In the genomic region with DNA sequence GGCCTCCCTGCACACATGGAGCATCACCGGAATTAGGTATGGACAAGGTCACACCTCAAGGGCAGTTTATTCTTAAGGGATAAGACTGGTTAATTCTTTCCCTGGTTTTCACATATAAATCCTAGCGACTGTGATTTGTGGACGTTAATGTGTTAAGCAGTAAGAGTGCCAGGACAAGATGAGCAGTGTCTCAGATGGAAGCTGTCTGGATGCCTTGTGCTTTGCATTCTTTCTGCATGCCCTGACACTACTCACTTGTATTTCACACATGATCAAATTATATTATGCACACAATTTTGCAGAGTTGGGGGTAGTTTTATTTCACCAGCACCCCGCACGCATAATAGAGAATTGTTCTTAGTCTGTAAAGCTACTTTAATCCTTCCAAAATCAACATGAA, we compare ENCODE assay signal across 1 cellular context.
TF ChIP-seq lines count a peak whose summit lies in the region.

No MANE protein-coding gene starts in this region.

TF ChIP-seq in GM23338, 12 proteins besides CTCF, POLR2A, EP300 and RAD21 (continued from another document):
- TF ChIP-seq, protein P1, sequence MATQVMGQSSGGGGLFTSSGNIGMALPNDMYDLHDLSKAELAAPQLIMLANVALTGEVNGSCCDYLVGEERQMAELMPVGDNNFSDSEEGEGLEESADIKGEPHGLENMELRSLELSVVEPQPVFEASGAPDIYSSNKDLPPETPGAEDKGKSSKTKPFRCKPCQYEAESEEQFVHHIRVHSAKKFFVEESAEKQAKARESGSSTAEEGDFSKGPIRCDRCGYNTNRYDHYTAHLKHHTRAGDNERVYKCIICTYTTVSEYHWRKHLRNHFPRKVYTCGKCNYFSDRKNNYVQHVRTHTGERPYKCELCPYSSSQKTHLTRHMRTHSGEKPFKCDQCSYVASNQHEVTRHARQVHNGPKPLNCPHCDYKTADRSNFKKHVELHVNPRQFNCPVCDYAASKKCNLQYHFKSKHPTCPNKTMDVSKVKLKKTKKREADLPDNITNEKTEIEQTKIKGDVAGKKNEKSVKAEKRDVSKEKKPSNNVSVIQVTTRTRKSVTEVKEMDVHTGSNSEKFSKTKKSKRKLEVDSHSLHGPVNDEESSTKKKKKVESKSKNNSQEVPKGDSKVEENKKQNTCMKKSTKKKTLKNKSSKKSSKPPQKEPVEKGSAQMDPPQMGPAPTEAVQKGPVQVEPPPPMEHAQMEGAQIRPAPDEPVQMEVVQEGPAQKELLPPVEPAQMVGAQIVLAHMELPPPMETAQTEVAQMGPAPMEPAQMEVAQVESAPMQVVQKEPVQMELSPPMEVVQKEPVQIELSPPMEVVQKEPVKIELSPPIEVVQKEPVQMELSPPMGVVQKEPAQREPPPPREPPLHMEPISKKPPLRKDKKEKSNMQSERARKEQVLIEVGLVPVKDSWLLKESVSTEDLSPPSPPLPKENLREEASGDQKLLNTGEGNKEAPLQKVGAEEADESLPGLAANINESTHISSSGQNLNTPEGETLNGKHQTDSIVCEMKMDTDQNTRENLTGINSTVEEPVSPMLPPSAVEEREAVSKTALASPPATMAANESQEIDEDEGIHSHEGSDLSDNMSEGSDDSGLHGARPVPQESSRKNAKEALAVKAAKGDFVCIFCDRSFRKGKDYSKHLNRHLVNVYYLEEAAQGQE (IDR thresholded peaks at IDR 0.05; ENCODE audit: unreplicated experiment) = no peak
- TF ChIP-seq JUNB (IDR thresholded peaks at IDR 0.05; ENCODE audit: unreplicated experiment) (no peak), EZH2 (IDR thresholded peaks at IDR 0.05; ENCODE audit: low read depth, unreplicated experiment) (no peak), ZNF114 (CRISPR knock-in tag; IDR thresholded peaks at IDR 0.05) (no peak), CREB1 (CRISPR knock-in tag; IDR thresholded peaks at IDR 0.05; ENCODE audit: low read depth) (no peak), EZH2phosphoT487 (IDR thresholded peaks at IDR 0.05; ENCODE audit: unreplicated experiment) (no peak), STAT1 (IDR thresholded peaks at IDR 0.05; ENCODE audit: unreplicated experiment) (no peak), POLR2AphosphoS5 (IDR thresholded peaks at IDR 0.05; ENCODE audit: low read depth) (no peak)
- TF ChIP-seq, protein P2, sequence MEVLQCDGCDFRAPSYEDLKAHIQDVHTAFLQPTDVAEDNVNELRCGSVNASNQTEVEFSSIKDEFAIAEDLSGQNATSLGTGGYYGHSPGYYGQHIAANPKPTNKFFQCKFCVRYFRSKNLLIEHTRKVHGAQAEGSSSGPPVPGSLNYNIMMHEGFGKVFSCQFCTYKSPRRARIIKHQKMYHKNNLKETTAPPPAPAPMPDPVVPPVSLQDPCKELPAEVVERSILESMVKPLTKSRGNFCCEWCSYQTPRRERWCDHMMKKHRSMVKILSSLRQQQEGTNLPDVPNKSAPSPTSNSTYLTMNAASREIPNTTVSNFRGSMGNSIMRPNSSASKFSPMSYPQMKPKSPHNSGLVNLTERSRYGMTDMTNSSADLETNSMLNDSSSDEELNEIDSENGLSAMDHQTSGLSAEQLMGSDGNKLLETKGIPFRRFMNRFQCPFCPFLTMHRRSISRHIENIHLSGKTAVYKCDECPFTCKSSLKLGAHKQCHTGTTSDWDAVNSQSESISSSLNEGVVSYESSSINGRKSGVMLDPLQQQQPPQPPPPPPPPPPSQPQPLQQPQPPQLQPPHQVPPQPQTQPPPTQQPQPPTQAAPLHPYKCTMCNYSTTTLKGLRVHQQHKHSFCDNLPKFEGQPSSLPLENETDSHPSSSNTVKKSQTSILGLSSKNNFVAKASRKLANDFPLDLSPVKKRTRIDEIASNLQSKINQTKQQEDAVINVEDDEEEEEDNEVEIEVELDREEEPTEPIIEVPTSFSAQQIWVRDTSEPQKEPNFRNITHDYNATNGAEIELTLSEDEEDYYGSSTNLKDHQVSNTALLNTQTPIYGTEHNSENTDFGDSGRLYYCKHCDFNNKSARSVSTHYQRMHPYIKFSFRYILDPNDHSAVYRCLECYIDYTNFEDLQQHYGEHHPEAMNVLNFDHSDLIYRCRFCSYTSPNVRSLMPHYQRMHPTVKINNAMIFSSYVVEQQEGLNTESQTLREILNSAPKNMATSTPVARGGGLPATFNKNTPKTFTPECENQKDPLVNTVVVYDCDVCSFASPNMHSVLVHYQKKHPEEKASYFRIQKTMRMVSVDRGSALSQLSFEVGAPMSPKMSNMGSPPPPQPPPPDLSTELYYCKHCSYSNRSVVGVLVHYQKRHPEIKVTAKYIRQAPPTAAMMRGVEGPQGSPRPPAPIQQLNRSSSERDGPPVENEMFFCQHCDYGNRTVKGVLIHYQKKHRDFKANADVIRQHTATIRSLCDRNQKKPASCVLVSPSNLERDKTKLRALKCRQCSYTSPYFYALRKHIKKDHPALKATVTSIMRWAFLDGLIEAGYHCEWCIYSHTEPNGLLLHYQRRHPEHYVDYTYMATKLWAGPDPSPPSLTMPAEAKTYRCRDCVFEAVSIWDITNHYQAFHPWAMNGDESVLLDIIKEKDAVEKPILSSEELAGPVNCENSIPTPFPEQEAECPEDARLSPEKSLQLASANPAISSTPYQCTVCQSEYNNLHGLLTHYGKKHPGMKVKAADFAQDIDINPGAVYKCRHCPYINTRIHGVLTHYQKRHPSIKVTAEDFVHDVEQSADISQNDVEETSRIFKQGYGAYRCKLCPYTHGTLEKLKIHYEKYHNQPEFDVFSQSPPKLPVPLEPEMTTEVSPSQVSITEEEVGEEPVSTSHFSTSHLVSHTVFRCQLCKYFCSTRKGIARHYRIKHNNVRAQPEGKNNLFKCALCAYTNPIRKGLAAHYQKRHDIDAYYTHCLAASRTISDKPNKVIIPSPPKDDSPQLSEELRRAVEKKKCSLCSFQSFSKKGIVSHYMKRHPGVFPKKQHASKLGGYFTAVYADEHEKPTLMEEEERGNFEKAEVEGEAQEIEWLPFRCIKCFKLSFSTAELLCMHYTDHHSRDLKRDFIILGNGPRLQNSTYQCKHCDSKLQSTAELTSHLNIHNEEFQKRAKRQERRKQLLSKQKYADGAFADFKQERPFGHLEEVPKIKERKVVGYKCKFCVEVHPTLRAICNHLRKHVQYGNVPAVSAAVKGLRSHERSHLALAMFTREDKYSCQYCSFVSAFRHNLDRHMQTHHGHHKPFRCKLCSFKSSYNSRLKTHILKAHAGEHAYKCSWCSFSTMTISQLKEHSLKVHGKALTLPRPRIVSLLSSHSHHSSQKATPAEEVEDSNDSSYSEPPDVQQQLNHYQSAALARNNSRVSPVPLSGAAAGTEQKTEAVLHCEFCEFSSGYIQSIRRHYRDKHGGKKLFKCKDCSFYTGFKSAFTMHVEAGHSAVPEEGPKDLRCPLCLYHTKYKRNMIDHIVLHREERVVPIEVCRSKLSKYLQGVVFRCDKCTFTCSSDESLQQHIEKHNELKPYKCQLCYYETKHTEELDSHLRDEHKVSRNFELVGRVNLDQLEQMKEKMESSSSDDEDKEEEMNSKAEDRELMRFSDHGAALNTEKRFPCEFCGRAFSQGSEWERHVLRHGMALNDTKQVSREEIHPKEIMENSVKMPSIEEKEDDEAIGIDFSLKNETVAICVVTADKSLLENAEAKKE (CRISPR knock-in tag; IDR thresholded peaks at IDR 0.05) = no peak
